Comparison of ENCODE assay signal across 22 cellular contexts in genomic region chr12:51686727-51687126, GRCh38.
DNase-seq lines count a peak whose midpoint lies in the region; ATAC-seq and TF ChIP-seq lines count a peak whose summit lies in the region.
"Had no signal": no experiment of that assay in that cellular context is flagged by ENCODE, and none has a peak within 500 bp of the region (broad histone marks: within the 10 kb centered on the region; RNA-seq: fewer than 3 reads in every experiment).

No MANE protein-coding gene starts in this region.

- H3K36me3 Mint-ChIP-seq in GM23338 (ENCODE audit: low read depth), result no peaks in the 10 kb centered on the region
- H3K36me3 Mint-ChIP-seq: activated naive CD4-positive, alpha-beta T cell treated with anti-CD3 and anti-CD28 coated beads, Interleukin-2, amount 50 U/mL, for 72 hours; memory B cell had no signal

- H3K9me2 ChIP-seq in GM23338 (ENCODE audit: insufficient read depth) (no peaks in the 10 kb centered on the region), hepatocyte (replicated peaks; ENCODE audit: insufficient read depth) (no peaks in the 10 kb centered on the region)

- TF ChIP-seq EP300 in transverse colon (IDR thresholded peaks at IDR 0.05; ENCODE audit: low read depth), result no peak

- no peak overlapping the region for H3K4me2 ChIP-seq in GM23338
- H3K4me2 ChIP-seq in hepatocyte, result peak overlapping the region; percentile 51
- H3K4me2 ChIP-seq: KMS-11 had no signal

- peaks cover 44% of the 10 kb centered on the region for H3K4me1 Mint-ChIP-seq in GM23338
- H3K4me1 Mint-ChIP-seq: memory B cell, nephron progenitor cell had no signal

- peak overlapping the region; percentile 1; the same call in 1 of the 2 replicates for H3K27ac Mint-ChIP-seq in GM23338
- H3K27ac Mint-ChIP-seq: activated CD8-positive, alpha-beta T cell treated with anti-CD3 and anti-CD28 coated beads, Interleukin-2, amount 10 ng/mL, durations not matched to agents 7 days and 5 days; activated naive CD4-positive, alpha-beta T cell treated with anti-CD3 and anti-CD28 coated beads, Interleukin-2, amount 50 U/mL, for 72 hours; dendritic cell treated with granulocyte-macrophage colony-stimulating factor and Interleukin-4, amounts not matched to agents 40 ng/mL and 50 ng/mL, for 4 days; memory B cell; nephron progenitor cell had no signal

- no peak overlapping the region for H3K4me3 Mint-ChIP-seq in GM23338
- H3K4me3 Mint-ChIP-seq: activated CD8-positive, alpha-beta T cell treated with anti-CD3 and anti-CD28 coated beads, Interleukin-2, amount 10 ng/mL, durations not matched to agents 7 days and 5 days; dendritic cell treated with granulocyte-macrophage colony-stimulating factor and Interleukin-4, amounts not matched to agents 40 ng/mL and 50 ng/mL, for 4 days; memory B cell; nephron progenitor cell had no signal

- no peak overlapping the region for H3K9ac ChIP-seq in adipocyte (ENCODE audit: low read length)
- H3K9ac ChIP-seq: KMS-11 had no signal

- no peaks in the 10 kb centered on the region for H3K79me2 ChIP-seq in GM23338 (replicated peaks; ENCODE audit: insufficient read depth)
- H3K79me2 ChIP-seq in hepatocyte, result no peaks in the 10 kb centered on the region

- H3F3A ChIP-seq in GM23338 (replicated peaks; ENCODE audit: low read depth), result no peaks in the 10 kb centered on the region

- ATAC-seq in GM23338 (no peak), GM18502 (IDR thresholded peaks at IDR 0.05; ENCODE audit: poor library complexity, unreplicated experiment) (no peak), heart left ventricle (no peak)
- ATAC-seq: activated CD8-positive, alpha-beta T cell treated with anti-CD3 and anti-CD28 coated beads, Interleukin-2, amount 10 ng/mL, durations not matched to agents 7 days and 5 days; activated naive CD4-positive, alpha-beta T cell treated with anti-CD3 and anti-CD28 coated beads, Interleukin-2, amount 50 U/mL, for 72 hours; psoas muscle had no signal

- no peaks in the 10 kb centered on the region for H3K27me3 ChIP-seq in GM23338 (ENCODE audit: insufficient read depth)
- H3K27me3 ChIP-seq in adipocyte (replicated peaks; ENCODE audit: control insufficient read depth, insufficient read depth, low read length), result no peaks in the 10 kb centered on the region
- no peaks in the 10 kb centered on the region for H3K27me3 ChIP-seq in hepatocyte
- H3K27me3 ChIP-seq in transverse colon, result no peaks in the 10 kb centered on the region
- H3K27me3 ChIP-seq in heart left ventricle, result no peaks in the 10 kb centered on the region
- H3K27me3 ChIP-seq: testis had no signal

- H3K36me3 ChIP-seq in GM23338 (ENCODE audit: insufficient read depth), result no peaks in the 10 kb centered on the region
- no peaks in the 10 kb centered on the region for H3K36me3 ChIP-seq in adipocyte (ENCODE audit: control insufficient read depth, insufficient read depth, low read length, severe bottlenecking)
- H3K36me3 ChIP-seq in hepatocyte (replicated peaks; ENCODE audit: insufficient read depth, low read depth), result no peaks in the 10 kb centered on the region
- H3K36me3 ChIP-seq in transverse colon, result no peaks in the 10 kb centered on the region
- H3K36me3 ChIP-seq in heart left ventricle, result no peaks in the 10 kb centered on the region
- H3K36me3 ChIP-seq: SJCRH30 had no signal

- TF ChIP-seq CTCF in GM23338 (conservative IDR thresholded peaks at IDR 0.05; ENCODE audit: low read depth in 2 of 2), result no peak
- no peak for TF ChIP-seq CTCF in hepatocyte (IDR thresholded peaks at IDR 0.05; ENCODE audit: poor library complexity)
- no peak for TF ChIP-seq CTCF in transverse colon (IDR thresholded peaks at IDR 0.05)
- TF ChIP-seq CTCF in heart left ventricle (IDR thresholded peaks at IDR 0.05), result no peak

- 57% methylated on average over 1 of the region's 1 CpG for WGBS in hepatocyte (ENCODE audit: low lambda C conversion rate, missing lambda C conversion rate)
- 10 to 39% methylated on average over 1 of the region's 1 CpG for WGBS in transverse colon (ENCODE audit: low coverage in 1 of 2), 2 donors
- 71 to 96% (median 79%) methylated on average over 1 of the region's 1 CpG for WGBS in heart left ventricle, 4 donors

- DNase-seq in GM23338 (ENCODE audit: low spot score) (no peak), adipocyte (ENCODE audit: low read depth) (peak; percentile 44), hepatocyte (ENCODE audit: low spot score) (no peak), transverse colon (no peak), NCI-H1694 (lab: John Stamatoyannopoulos, UW) (no peak), heart left ventricle (no peak)
- DNase-seq: activated CD4-positive, CD25-positive, alpha-beta regulatory T cell; activated CD8-positive, alpha-beta T cell treated with anti-CD3 and anti-CD28 coated beads, Interleukin-2, amount 10 ng/mL, durations not matched to agents 7 days and 5 days; activated T-cell treated with anti-CD3 and anti-CD28 coated beads, Interleukin-2, amount 50 U/mL, for 48 hours; C1 segment of cervical spinal cord; DMS79; NCI-H1105; nephron progenitor cell; psoas muscle; testis had no signal

- no peak for TF ChIP-seq POLR2A in transverse colon (IDR thresholded peaks at IDR 0.05)
- no peak for TF ChIP-seq POLR2A in heart left ventricle (IDR thresholded peaks at IDR 0.05)

- H3K4me3 ChIP-seq in GM23338, result no peak overlapping the region
- H3K4me3 ChIP-seq in adipocyte (ENCODE audit: low read length), result peak overlapping the region; percentile 17
- H3K4me3 ChIP-seq in hepatocyte, result no peak overlapping the region
- no peak overlapping the region for H3K4me3 ChIP-seq in transverse colon
- H3K4me3 ChIP-seq in heart left ventricle, result no peak overlapping the region
- H3K4me3 ChIP-seq: psoas muscle, SJCRH30, testis had no signal

- H3K9me3 Mint-ChIP-seq in GM23338, result no peaks in the 10 kb centered on the region
- H3K9me3 Mint-ChIP-seq: activated naive CD4-positive, alpha-beta T cell treated with anti-CD3 and anti-CD28 coated beads, Interleukin-2, amount 50 U/mL, for 72 hours; brain; dendritic cell treated with granulocyte-macrophage colony-stimulating factor and Interleukin-4, amounts not matched to agents 40 ng/mL and 50 ng/mL, for 4 days; memory B cell; nephron progenitor cell had no signal

- H3K27me3 Mint-ChIP-seq in GM23338 (ENCODE audit: insufficient read depth, low read depth, poor library complexity), result no peaks in the 10 kb centered on the region
- H3K27me3 Mint-ChIP-seq: brain; dendritic cell treated with granulocyte-macrophage colony-stimulating factor and Interleukin-4, amounts not matched to agents 40 ng/mL and 50 ng/mL, for 4 days had no signal

- in situ Hi-C loops in transverse colon (cut with MboI; ENCODE audit: low pct_ligation_motif_present in 1 of 4, low pct_unique_long_range_greater_than_20kb in 1 of 4, low sequenced_read_pairs in 3 of 4), result no loop called here

- H4K20me1 ChIP-seq in GM23338 (replicated peaks; ENCODE audit: insufficient read depth), result no peaks in the 10 kb centered on the region
- no peaks in the 10 kb centered on the region for H4K20me1 ChIP-seq in hepatocyte (ENCODE audit: insufficient read depth, poor library complexity, severe bottlenecking)

- H3K27ac ChIP-seq in GM23338 (ENCODE audit: low read depth) (peak overlapping the region; percentile 8), hepatocyte (peak overlapping the region; percentile 87), transverse colon (peak overlapping the region; percentile 50 to 78 (median 71)), heart left ventricle (no peak overlapping the region)
- H3K27ac ChIP-seq: KMS-11, psoas muscle, SJCRH30, testis had no signal

- H2AFZ ChIP-seq in GM23338, result no peak overlapping the region
- H2AFZ ChIP-seq in hepatocyte, result no peak overlapping the region

- H3K4me1 ChIP-seq in GM23338 (ENCODE audit: insufficient read depth) (peaks cover 31% of the 10 kb centered on the region), adipocyte (ENCODE audit: control insufficient read depth, insufficient read depth, low read length) (peaks cover 47% of the 10 kb centered on the region), hepatocyte (ENCODE audit: insufficient read depth) (peaks cover 16% of the 10 kb centered on the region), transverse colon (peaks cover 0 to 50% (median 13%) of the 10 kb centered on the region in 4 donors), heart left ventricle (peaks cover 0 to 2% (median 0%) of the 10 kb centered on the region in 12 donors)
- H3K4me1 ChIP-seq: SJCRH30, testis had no signal

- no peaks in the 10 kb centered on the region for H3K9me3 ChIP-seq in adipocyte (ENCODE audit: control insufficient read depth, low read length)
- no peaks in the 10 kb centered on the region for H3K9me3 ChIP-seq in hepatocyte (ENCODE audit: low read depth)
- H3K9me3 ChIP-seq in transverse colon, result no peaks in the 10 kb centered on the region
- no peaks in the 10 kb centered on the region for H3K9me3 ChIP-seq in heart left ventricle
- H3K9me3 ChIP-seq: psoas muscle, SJCRH30, testis had no signal

- intact Hi-C loops in transverse colon (cut with DNase I; ENCODE audit: low total_unique reads), result no loop called here
- intact Hi-C loops in heart left ventricle (cut with DNase I), result loop anchor here in 1 of 10 donors (10.0 kb wide), 1 partner anchor 188 kb away; no protein-coding TSS in a partner anchor

TF ChIP-seq in GM23338, 12 proteins besides CTCF, POLR2A, EP300 and RAD21 (continues in another document):
- TF ChIP-seq CREB1 (CRISPR knock-in tag; IDR thresholded peaks at IDR 0.05; ENCODE audit: low read depth) (no peak), ETS1 (IDR thresholded peaks at IDR 0.05) (no peak), NANOG (IDR thresholded peaks at IDR 0.05; ENCODE audit: borderline replicate concordance) (no peak), ZNF331 (CRISPR knock-in tag; IDR thresholded peaks at IDR 0.05; ENCODE audit: low read depth) (no peak)

Comparison
In these comparisons a context has a peak if more than half of its experiments do, and no peak if none do; other contexts are left out.
1. H3K27ac ChIP-seq: peak in GM23338 (single experiment), hepatocyte (single experiment) and transverse colon (4 of 4); none in heart left ventricle (0 of 12).